In the genomic region with DNA sequence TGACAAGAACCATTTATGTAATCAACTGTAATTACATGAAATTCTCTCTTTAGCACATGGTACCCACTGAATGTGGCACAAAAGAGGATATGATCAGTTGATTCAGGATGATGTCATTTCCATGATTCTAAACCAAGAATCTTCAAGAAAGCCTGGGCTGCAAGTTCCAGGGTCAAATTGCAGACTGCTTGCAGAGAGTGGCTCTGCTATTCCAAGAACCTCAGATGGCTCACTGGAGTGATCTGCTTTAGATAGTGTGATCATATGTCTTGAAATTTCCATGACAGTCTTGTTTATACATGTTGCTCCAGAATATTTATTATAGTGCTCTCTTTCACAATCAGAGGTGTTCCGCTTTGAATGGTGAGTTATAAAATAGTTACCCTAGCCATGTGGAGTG, we compare ENCODE assay signal across 8 cellular contexts.
DNase-seq lines count a peak whose midpoint lies in the region; ATAC-seq lines count a peak whose summit lies in the region.

No MANE protein-coding gene starts in this region.

- no peak overlapping the region for H3K4me2 ChIP-seq in trophoblast cell (ENCODE audit: low read length)

- H3K27ac ChIP-seq in trophoblast cell (ENCODE audit: low read depth, low read length): peak overlapping the region; percentile 77

- H3K79me2 ChIP-seq in trophoblast cell (ENCODE audit: control insufficient read depth, insufficient read depth, low read length, poor library complexity): peaks cover 3% of the 10 kb centered on the region

- peak; percentile 31 to 47 for DNase-seq in NCI-H526 (lab: John Stamatoyannopoulos, UW)
- DNase-seq in NCI-H526 treated with DMSO at 0.1 percent for 48 hours (lab: John Stamatoyannopoulos, UW): no peak
- DNase-seq in RKO (ENCODE audit: low spot score): peak; percentile 36
- DNase-seq in trophoblast cell: no peak
- DNase-seq in inferior parietal cortex (ENCODE audit: extremely low spot score): no peak
- DNase-seq in islet precursor cell: no peak

- H2AFZ ChIP-seq in trophoblast cell (ENCODE audit: insufficient read depth, low read length, poor library complexity): no peak overlapping the region

- WGBS in trophoblast cell (ENCODE audit: extremely low coverage, insufficient coverage, insufficient read length): no CpG with 5 or more reads among the region's 1 CpG

- H4K91ac ChIP-seq in trophoblast cell (ENCODE audit: low read depth, low read length): peak overlapping the region; percentile 74

- no peak overlapping the region for H3K23ac ChIP-seq in trophoblast cell (ENCODE audit: low read length)

- H4K8ac ChIP-seq in trophoblast cell (ENCODE audit: low read depth, low read length): no peak overlapping the region

- no peaks in the 10 kb centered on the region for H3K36me3 ChIP-seq in trophoblast cell (ENCODE audit: control insufficient read depth in 1 of 2, insufficient read depth in 2 of 2, low read length in 2 of 2)

- peak overlapping the region; percentile 85 for H2BK5ac ChIP-seq in trophoblast cell (ENCODE audit: low read depth, low read length, poor library complexity)

- H2BK12ac ChIP-seq in trophoblast cell (ENCODE audit: low read length): no peak overlapping the region

- ATAC-seq in HG02884 (IDR thresholded peaks at IDR 0.05; ENCODE audit: unreplicated experiment) (peak; percentile 51), HG03196 (IDR thresholded peaks at IDR 0.05; ENCODE audit: unreplicated experiment) (no peak)

- H3K4ac ChIP-seq in trophoblast cell (ENCODE audit: low read depth, low read length): peak overlapping the region; percentile 27

- H2BK120ac ChIP-seq in trophoblast cell (ENCODE audit: insufficient read depth, low read length, poor library complexity): peak overlapping the region; percentile 88

- no peaks in the 10 kb centered on the region for H3K9me3 ChIP-seq in trophoblast cell (ENCODE audit: insufficient read depth, low read depth, low read length)

- no peak overlapping the region for H4K12ac ChIP-seq in trophoblast cell (ENCODE audit: low read depth, low read length)

- H3K18ac ChIP-seq in trophoblast cell (ENCODE audit: low read length): no peak overlapping the region

- no peak overlapping the region for H3K4me3 ChIP-seq in trophoblast cell (ENCODE audit: low read depth, low read length)

- no peaks in the 10 kb centered on the region for H3K27me3 ChIP-seq in trophoblast cell (ENCODE audit: insufficient read depth, low read length)

- H3K9ac ChIP-seq in trophoblast cell (ENCODE audit: low read length): no peak overlapping the region

- peak overlapping the region; percentile 47 for H2AK5ac ChIP-seq in trophoblast cell (ENCODE audit: low read length)

- peaks cover 35% of the 10 kb centered on the region for H3K79me1 ChIP-seq in trophoblast cell (ENCODE audit: low read length)

- no peak overlapping the region for H3K14ac ChIP-seq in trophoblast cell (ENCODE audit: low read length)

- peaks cover 0 to 9% of the 10 kb centered on the region in 2 experiments for H3K4me1 ChIP-seq in trophoblast cell (ENCODE audit: control insufficient read depth in 1 of 2, insufficient read depth in 2 of 2, low read length in 2 of 2)

Comparison
In these comparisons a context has a peak if more than half of its experiments do, and no peak if none do; other contexts are left out.
1. DNase-seq: peak in NCI-H526 (2 of 2) and RKO (single experiment); none in NCI-H526 treated with DMSO at 0.1 percent for 48 hours (single experiment), trophoblast cell (0 of 2), inferior parietal cortex (single experiment) and islet precursor cell (single experiment).